Comparison of ENCODE assay signal across 10 cellular contexts in genomic region chr2:13193075-13193474, GRCh38.
DNase-seq lines count a peak whose midpoint lies in the region; ATAC-seq and TF ChIP-seq lines count a peak whose summit lies in the region.
"Had no signal": no experiment of that assay in that cellular context is flagged by ENCODE, and none has a peak within 500 bp of the region (broad histone marks: within the 10 kb centered on the region; RNA-seq: fewer than 3 reads in every experiment).

No MANE protein-coding gene starts in this region.

- intact Hi-C loops in stomach (cut with DNase I; ENCODE audit: low total_unique reads), result no loop called here

- H3K4me2 ChIP-seq in mesenchymal stem cell (ENCODE audit: low read length, poor library complexity, severe bottlenecking), result no peak overlapping the region

- no peaks in the 10 kb centered on the region for H3K79me1 ChIP-seq in mesenchymal stem cell (replicated peaks; ENCODE audit: low read length, poor library complexity, severe bottlenecking)

- no peak overlapping the region for H3K18ac ChIP-seq in mesenchymal stem cell (ENCODE audit: low read depth in 1 of 2, low read length in 2 of 2)

- H3K27ac ChIP-seq in mesenchymal stem cell (ENCODE audit: low read length, poor library complexity, severe bottlenecking), result no peak overlapping the region
- H3K27ac ChIP-seq in stomach, result no peak overlapping the region
- H3K27ac ChIP-seq: thoracic aorta had no signal

- ATAC-seq in HG02885 (IDR thresholded peaks at IDR 0.05; ENCODE audit: poor library complexity, unreplicated experiment), result peak; percentile 84

- no peaks in the 10 kb centered on the region for H3K9me3 ChIP-seq in mesenchymal stem cell (ENCODE audit: control insufficient read depth, low read length)
- no peaks in the 10 kb centered on the region for H3K9me3 ChIP-seq in stomach
- H3K9me3 ChIP-seq: thoracic aorta had no signal

- no peak overlapping the region for H2BK5ac ChIP-seq in mesenchymal stem cell (ENCODE audit: low read depth, low read length, poor library complexity, severe bottlenecking)

- H3K4me3 ChIP-seq in mesenchymal stem cell (ENCODE audit: insufficient read depth in 1 of 2, low read depth in 1 of 2, low read length in 2 of 2), result no peak overlapping the region
- no peak overlapping the region for H3K4me3 ChIP-seq in stomach
- H3K4me3 ChIP-seq: thoracic aorta had no signal

- H4K91ac ChIP-seq in mesenchymal stem cell (ENCODE audit: low read length), result no peak overlapping the region

- no peak overlapping the region for H2AFZ ChIP-seq in mesenchymal stem cell (ENCODE audit: low read depth, low read length)

- no peak overlapping the region for H3K14ac ChIP-seq in mesenchymal stem cell (ENCODE audit: low read length in 2 of 2)

- TF ChIP-seq CTCF in stomach (IDR thresholded peaks at IDR 0.05), result no peak

- no peak overlapping the region for H2BK15ac ChIP-seq in mesenchymal stem cell (ENCODE audit: low read depth, poor library complexity, severe bottlenecking)

- no peak overlapping the region for H2AK5ac ChIP-seq in mesenchymal stem cell (ENCODE audit: low read length, severe bottlenecking)

- no peak overlapping the region for H3K9ac ChIP-seq in mesenchymal stem cell (ENCODE audit: low read length)

- no peak for TF ChIP-seq EP300 in stomach (IDR thresholded peaks at IDR 0.05)

- no peak overlapping the region for H3K4ac ChIP-seq in mesenchymal stem cell (ENCODE audit: low read depth in 1 of 2, low read length in 2 of 2)

- H3K36me3 ChIP-seq in mesenchymal stem cell (ENCODE audit: control insufficient read depth in 1 of 2, insufficient read depth in 2 of 2, low read depth in 1 of 2, low read length in 2 of 2) (no peaks in the 10 kb centered on the region), stomach (no peaks in the 10 kb centered on the region)
- H3K36me3 ChIP-seq: thoracic aorta had no signal

- H3K4me1 ChIP-seq in mesenchymal stem cell (ENCODE audit: control insufficient read depth, insufficient read depth, low read depth, low read length), result no peaks in the 10 kb centered on the region
- H3K4me1 ChIP-seq in stomach, result no peaks in the 10 kb centered on the region

- 94% methylated on average over 1 of the region's 4 CpGs for WGBS in mesenchymal stem cell
- 38 to 52% (median 42%) methylated on average over 4 of the region's 4 CpGs for WGBS in stomach, 5 donors

- no peaks in the 10 kb centered on the region for H3K27me3 ChIP-seq in mesenchymal stem cell (ENCODE audit: control insufficient read depth in 1 of 2, insufficient read depth in 1 of 2, low read length in 2 of 2)
- no peaks in the 10 kb centered on the region for H3K27me3 ChIP-seq in stomach

- no peak overlapping the region for H3K23ac ChIP-seq in mesenchymal stem cell (ENCODE audit: low read length in 2 of 2)

- no peak overlapping the region for H2BK12ac ChIP-seq in mesenchymal stem cell (ENCODE audit: low read length in 2 of 2)

- TF ChIP-seq POLR2A in stomach (IDR thresholded peaks at IDR 0.05), result no peak

- no peak overlapping the region for H2BK120ac ChIP-seq in mesenchymal stem cell (ENCODE audit: low read depth, low read length)

- H4K8ac ChIP-seq in mesenchymal stem cell (ENCODE audit: low read length), result no peak overlapping the region

- DNase-seq in NCI-H345 (lab: John Stamatoyannopoulos, UW) (peak; percentile 5), NCI-H345 treated with DMSO at 0.1 percent for 48 hours (lab: John Stamatoyannopoulos, UW; ENCODE audit: unreplicated experiment) (no peak), NCI-H510A treated with DMSO at 0.1 percent for 48 hours (lab: John Stamatoyannopoulos, UW) (peak; percentile 13), mesenchymal stem cell (peak; percentile 9), GM19240 (ENCODE audit: insufficient read length, low spot score) (no peak), stomach (no peak)
- DNase-seq in activated effector memory CD4-positive, alpha-beta T cell treated with anti-CD3 and anti-CD28 coated beads, Interleukin-2, amount 50 U/mL, for 16 hours, result no peak
- DNase-seq: retina had no signal

Comparison
In these comparisons a context has a peak if more than half of its experiments do, and no peak if none do; other contexts are left out.
1. DNase-seq: peak in NCI-H345 (single experiment), NCI-H510A treated with DMSO at 0.1 percent for 48 hours (single experiment) and mesenchymal stem cell (single experiment); none in NCI-H345 treated with DMSO at 0.1 percent for 48 hours (single experiment), activated effector memory CD4-positive, alpha-beta T cell treated with anti-CD3 and anti-CD28 coated beads, Interleukin-2, amount 50 U/mL, for 16 hours (single experiment), GM19240 (single experiment) and stomach (single experiment).